Comparison of ENCODE assay signal across 1 cellular context in genomic region chr6:132819405-132820145, GRCh38.
TF ChIP-seq lines count a peak whose summit lies in the region.

No MANE protein-coding gene starts in this region.

TF ChIP-seq in SK-N-SH treated with all-trans-retinoic acid at 6 μM for 48 hours, 23 proteins besides CTCF, POLR2A, EP300 and RAD21 (continued from another document):
- TF ChIP-seq ARNTL (CRISPR knock-in tag; IDR thresholded peaks at IDR 0.05; ENCODE audit: borderline replicate concordance, low read depth), result no peak
- no peak for TF ChIP-seq GLIS3 (CRISPR knock-in tag; IDR thresholded peaks at IDR 0.05)
- no peak for TF ChIP-seq OSR1 (CRISPR knock-in tag; IDR thresholded peaks at IDR 0.05)
